Comparison of ENCODE assay signal across 19 cellular contexts in genomic region chr4:125043453-125043852, GRCh38.
DNase-seq lines count a peak whose midpoint lies in the region; ATAC-seq and TF ChIP-seq lines count a peak whose summit lies in the region.
"Had no signal": no experiment of that assay in that cellular context is flagged by ENCODE, and none has a peak within 500 bp of the region (broad histone marks: within the 10 kb centered on the region; RNA-seq: fewer than 3 reads in every experiment).

No MANE protein-coding gene starts in this region.

- H3K9ac ChIP-seq in mammary epithelial cell (ENCODE audit: insufficient read depth, low read length): no peak overlapping the region
- H3K9ac ChIP-seq in smooth muscle cell (ENCODE audit: low read depth): no peak overlapping the region
- no peak overlapping the region for H3K9ac ChIP-seq in H9 (ENCODE audit: extremely low read depth, insufficient read length, low read length)
- H3K9ac ChIP-seq: KMS-11 had no signal

- TF ChIP-seq CTCF in MCF 10A (IDR thresholded peaks at IDR 0.05; ENCODE audit: unreplicated experiment) (no peak), mammary epithelial cell (conservative IDR thresholded peaks at IDR 0.05 in 1 of 2, IDR thresholded peaks at IDR 0.05 in 1 of 2; ENCODE audit: extremely low read depth in 1 of 2, insufficient read depth in 1 of 2, low read depth in 1 of 2, low read length in 2 of 2) (no peak), smooth muscle cell (IDR thresholded peaks at IDR 0.05; ENCODE audit: borderline replicate concordance, insufficient read depth, poor library complexity, severe bottlenecking) (no peak), H9 (conservative IDR thresholded peaks at IDR 0.05) (no peak)

- peak overlapping the region; percentile 81 for H3K27ac Mint-ChIP-seq in MCF 10A (ENCODE audit: low read depth, unreplicated experiment)
- no peak overlapping the region for H3K27ac Mint-ChIP-seq in H9

- H3T11ph ChIP-seq in H9 (ENCODE audit: low read length): no peak overlapping the region

- H3K56ac ChIP-seq in H9 (ENCODE audit: insufficient read length, low read depth, low read length): no peak overlapping the region

- H3K27me3 ChIP-seq in mammary epithelial cell (ENCODE audit: insufficient read depth, low read length): no peaks in the 10 kb centered on the region
- H3K27me3 ChIP-seq in smooth muscle cell (ENCODE audit: low read depth): no peaks in the 10 kb centered on the region
- no peaks in the 10 kb centered on the region for H3K27me3 ChIP-seq in H9 (ENCODE audit: insufficient read depth, low read length)
- H3K27me3 ChIP-seq: BE2C had no signal

- H3K36me3 ChIP-seq in mammary epithelial cell (ENCODE audit: insufficient read depth, low read length) (no peaks in the 10 kb centered on the region), smooth muscle cell (ENCODE audit: low read depth) (no peaks in the 10 kb centered on the region)
- H3K36me3 ChIP-seq: BE2C had no signal

- no peak overlapping the region for H4K8ac ChIP-seq in H9 (replicated peaks; ENCODE audit: insufficient read length, low read depth, low read length)

- BruUV-seq in MCF 10A (replicated peaks; lab: Mats Ljungman, UMichigan): no TSS peak
- BruUV-seq in mammary epithelial cell (replicated peaks; lab: Mats Ljungman, UMichigan): no TSS peak

- WGBS in mammary epithelial cell (ENCODE audit: low coverage, missing lambda C conversion rate): 81% methylated on average over 3 of the region's 3 CpGs
- 76% methylated on average over 3 of the region's 3 CpGs for WGBS in smooth muscle cell (ENCODE audit: low lambda C conversion rate)
- no CpG with 5 or more reads among the region's 3 CpGs for WGBS in H9 (ENCODE audit: extremely low coverage, insufficient read length, low lambda C conversion rate)

- no peak overlapping the region for H3K14ac ChIP-seq in H9 (ENCODE audit: insufficient read depth, low read length)

- H3K79me1 ChIP-seq in H9 (ENCODE audit: insufficient read depth, low read depth, low read length, poor library complexity, severe bottlenecking): no peaks in the 10 kb centered on the region

- H3K4ac ChIP-seq in H9 (ENCODE audit: low read depth, low read length): no peak overlapping the region

- POLR2A ChIA-PET in MCF 10A (lab: Yijun Ruan, JAX): interaction anchor here (0.9 to 1.3 kb wide), 2 partner anchors 90 to 331 kb away, joined by 3 to 4 read pairs; partner anchors contain the start of gene ANKRD50

- H2AFZ ChIP-seq in mammary epithelial cell (ENCODE audit: low read depth, low read length) (no peak overlapping the region), smooth muscle cell (ENCODE audit: low read depth) (no peak overlapping the region), H9 (ENCODE audit: low read length) (no peak overlapping the region)

- H3K4me1 ChIP-seq in mammary epithelial cell (ENCODE audit: insufficient read depth, low read length) (peaks cover 23% of the 10 kb centered on the region), smooth muscle cell (ENCODE audit: low read depth) (no peaks in the 10 kb centered on the region), H9 (ENCODE audit: insufficient read depth, low read length) (no peaks in the 10 kb centered on the region)
- H3K4me1 ChIP-seq: A549, BE2C had no signal

- H4K5ac ChIP-seq in H9 (ENCODE audit: insufficient read length, low read depth, low read length): no peak overlapping the region

- CTCF ChIA-PET in MCF 10A (lab: Yijun Ruan, JAX) (no interaction called here), mammary epithelial cell (lab: Charles Lee; ENCODE audit: low non-redundant PET) (no interaction called here)

- dilution Hi-C loops in mammary epithelial cell (cut with HindIII; ENCODE audit: low sequenced_read_pairs): no loop called here

- H4K20me1 ChIP-seq in mammary epithelial cell (ENCODE audit: insufficient read depth, low read length) (no peaks in the 10 kb centered on the region), smooth muscle cell (ENCODE audit: low read depth) (no peaks in the 10 kb centered on the region), H9 (ENCODE audit: control insufficient read depth, insufficient read depth, insufficient read length) (no peaks in the 10 kb centered on the region)

- H3K9me3 ChIP-seq in mammary epithelial cell (replicated peaks; ENCODE audit: insufficient read depth, low read length) (no peaks in the 10 kb centered on the region), smooth muscle cell (replicated peaks; ENCODE audit: low read depth) (no peaks in the 10 kb centered on the region), H9 (ENCODE audit: control insufficient read depth, low read depth, low read length) (no peaks in the 10 kb centered on the region)
- H3K9me3 ChIP-seq: A549, BE2C had no signal

- ATAC-seq in esophagus mucosa: peak; percentile 50
- ATAC-seq: A549 had no signal

- in situ Hi-C loops in mammary epithelial cell (cut with MboI; ENCODE audit: low sequenced_read_pairs in 2 of 2): no loop called here

- DNase-seq in MCF 10A (ENCODE audit: unreplicated experiment): no peak
- DNase-seq in mammary epithelial cell: no peak
- DNase-seq in amniotic epithelial cell (ENCODE audit: low read depth): peak; percentile 61
- no peak for DNase-seq in smooth muscle cell (lab: John Stamatoyannopoulos, UW; ENCODE audit: unreplicated experiment)
- DNase-seq in NCI-H1694 (lab: John Stamatoyannopoulos, UW): no peak
- DNase-seq in H9: no peak
- no peak for DNase-seq in effector CD8-positive, alpha-beta T cell (lab: John Stamatoyannopoulos, UW)
- DNase-seq: BE2C, DMS79, H7, IMR-90, MV-4-11, NCI-H1105 treated with DMSO at 0.1 percent for 48 hours, NCI-H2081 treated with DMSO at 0.1 percent for 48 hours, NCI-H524 treated with DMSO at 0.1 percent for 48 hours, OCI-M1 had no signal

- no peak overlapping the region for H2BK120ac ChIP-seq in H9 (ENCODE audit: low read depth, low read length, poor library complexity, severe bottlenecking)

- H3K79me2 ChIP-seq in mammary epithelial cell (ENCODE audit: insufficient read depth, low read length) (no peaks in the 10 kb centered on the region), smooth muscle cell (ENCODE audit: low read depth) (no peaks in the 10 kb centered on the region), H9 (ENCODE audit: insufficient read depth, low read length) (no peaks in the 10 kb centered on the region)

- no peak overlapping the region for H2BK5ac ChIP-seq in H9 (ENCODE audit: insufficient read length, low read length)

- no peak overlapping the region for H3K18ac ChIP-seq in H9 (ENCODE audit: insufficient read length, low read depth, low read length)

- H3K4me2 ChIP-seq in mammary epithelial cell (ENCODE audit: insufficient read depth, low read depth, low read length): no peak overlapping the region
- no peak overlapping the region for H3K4me2 ChIP-seq in smooth muscle cell
- no peak overlapping the region for H3K4me2 ChIP-seq in H9 (ENCODE audit: insufficient read depth, insufficient read length, low read length)
- H3K4me2 ChIP-seq: A549, KMS-11 had no signal

- H3K4me1 Mint-ChIP-seq in MCF 10A (ENCODE audit: insufficient read depth, unreplicated experiment): peaks cover 24% of the 10 kb centered on the region
- peaks cover 0 to 9% of the 10 kb centered on the region in 2 experiments; a peak in 2 of 4 replicates for H3K4me1 Mint-ChIP-seq in H9

- H3K27ac ChIP-seq in mammary epithelial cell (ENCODE audit: insufficient read depth, low read depth, low read length) (no peak overlapping the region), smooth muscle cell (ENCODE audit: low read depth) (peak overlapping the region; percentile 94), H9 (ENCODE audit: insufficient read length, low read depth, low read length) (no peak overlapping the region)
- H3K27ac ChIP-seq: A549, KMS-11 had no signal

- H3K36me3 Mint-ChIP-seq in MCF 10A (ENCODE audit: insufficient read depth, unreplicated experiment) (no peaks in the 10 kb centered on the region), H9 (ENCODE audit: insufficient read depth in 1 of 3, low read depth in 3 of 3) (peaks cover 0 to 5% (median 0%) of the 10 kb centered on the region in 3 experiments; a peak in 1 of 7 replicates)

- H3K9me3 Mint-ChIP-seq in MCF 10A (ENCODE audit: unreplicated experiment) (no peaks in the 10 kb centered on the region), H9 (peaks cover 0 to 5% of the 10 kb centered on the region in 2 experiments; a peak in 2 of 5 replicates)

- H2BK12ac ChIP-seq in H9 (ENCODE audit: insufficient read length, low read depth, low read length): no peak overlapping the region

- H3K4me3 Mint-ChIP-seq in MCF 10A (ENCODE audit: unreplicated experiment): no peak overlapping the region
- H3K4me3 Mint-ChIP-seq in H9: no peak overlapping the region

- H3K4me3 ChIP-seq in mammary epithelial cell (replicated peaks in 1 of 3; ENCODE audit: insufficient read depth in 1 of 3, low read depth in 2 of 3, low read length in 3 of 3) (no peak overlapping the region), smooth muscle cell (no peak overlapping the region)
- H3K4me3 ChIP-seq: A549 had no signal

- no peak overlapping the region for H2BK20ac ChIP-seq in H9 (ENCODE audit: low read depth, low read length, poor library complexity, severe bottlenecking)

- H3K23ac ChIP-seq in H9 (ENCODE audit: insufficient read length, low read depth, low read length): no peak overlapping the region

- intact Hi-C loops in MCF 10A (cut with micrococcal nuclease): no loop called here
- intact Hi-C loops in mammary epithelial cell (cut with micrococcal nuclease): no loop called here

- no peak overlapping the region for H2BK15ac ChIP-seq in H9 (ENCODE audit: low read depth, low read length)

- no peaks in the 10 kb centered on the region for H3F3A ChIP-seq in smooth muscle cell (ENCODE audit: low read depth)

- H4K91ac ChIP-seq in H9 (ENCODE audit: insufficient read length, low read depth, low read length): no peak overlapping the region

- H2AK5ac ChIP-seq in H9 (ENCODE audit: insufficient read length, low read length): no peak overlapping the region

- no peaks in the 10 kb centered on the region for H3K27me3 Mint-ChIP-seq in MCF 10A (ENCODE audit: insufficient read depth, unreplicated experiment)
- H3K27me3 Mint-ChIP-seq in H9 (ENCODE audit: low read depth): no peaks in the 10 kb centered on the region

- H3K23me2 ChIP-seq in H9 (ENCODE audit: insufficient read length, low read depth, low read length, poor library complexity, severe bottlenecking): no peaks in the 10 kb centered on the region
